Comparison of ENCODE assay signal across 1 cellular context in genomic region chr3:11480663-11481298, GRCh38.
A peak's percentile ranks its signal among the peaks of the same experiment; 100 is the strongest.
TF ChIP-seq lines count a peak whose summit lies in the region.

No MANE protein-coding gene starts in this region.

TF ChIP-seq in HepG2, 621 proteins besides CTCF, POLR2A, EP300 and RAD21 (continued from another document and continues in another):
- peak; percentile 46 for TF ChIP-seq ARID5B (CRISPR knock-in tag; IDR thresholded peaks at IDR 0.05)
- peak; percentile 65; the same call in 1 of the 2 replicates for TF ChIP-seq AHDC1 (CRISPR knock-in tag; IDR thresholded peaks at IDR 0.05; ENCODE audit: borderline replicate concordance)
- peak; percentile 92 for TF ChIP-seq CEBPB (IDR thresholded peaks at IDR 0.05; ENCODE audit: borderline replicate concordance, low read depth, low read length)
- TF ChIP-seq ZNF256 (CRISPR knock-in tag; conservative IDR thresholded peaks at IDR 0.05), result no peak
- no peak for TF ChIP-seq CERS6 (CRISPR knock-in tag; IDR thresholded peaks at IDR 0.05)
- TF ChIP-seq ZNF160 (CRISPR knock-in tag; IDR thresholded peaks at IDR 0.05), result no peak
- TF ChIP-seq E2F5 (CRISPR knock-in tag; conservative IDR thresholded peaks at IDR 0.05), result no peak
- TF ChIP-seq CREM (IDR thresholded peaks at IDR 0.05), result peak; percentile 45; the same call in 1 of the 2 replicates
- no peak for TF ChIP-seq CREM (CRISPR knock-in tag; IDR thresholded peaks at IDR 0.05)
- TF ChIP-seq MYPOP (CRISPR knock-in tag; IDR thresholded peaks at IDR 0.05), result peak; percentile 23; the same call in 1 of the 2 replicates
- peak; percentile 87 for TF ChIP-seq ZKSCAN8 (CRISPR knock-in tag; IDR thresholded peaks at IDR 0.05; ENCODE audit: borderline replicate concordance)
- no peak for TF ChIP-seq SRSF1 (optimal IDR thresholded peaks at IDR 0.05; ENCODE audit: low read depth, low read length)
- TF ChIP-seq FOXP4 (CRISPR knock-in tag; IDR thresholded peaks at IDR 0.05), result peak; percentile 51
- peak; percentile 74; the same call in 1 of the 2 replicates for TF ChIP-seq ZNF691 (CRISPR knock-in tag; IDR thresholded peaks at IDR 0.05; ENCODE audit: borderline replicate concordance, low read depth)
- TF ChIP-seq ADNP (CRISPR knock-in tag; IDR thresholded peaks at IDR 0.05), result no peak
- peak; percentile 77; the same call in 1 of the 2 replicates for TF ChIP-seq TFAP4 (IDR thresholded peaks at IDR 0.05; ENCODE audit: borderline replicate concordance, low read depth)
- TF ChIP-seq SAP130 (CRISPR knock-in tag; IDR thresholded peaks at IDR 0.05; ENCODE audit: low read depth), result peak; percentile 36; the same call in 1 of the 2 replicates
- no peak; the same call in 1 of the 2 replicates for TF ChIP-seq FOXJ3 (CRISPR knock-in tag; IDR thresholded peaks at IDR 0.05; ENCODE audit: borderline replicate concordance)
- no peak for TF ChIP-seq GABPA (IDR thresholded peaks at IDR 0.05; ENCODE audit: low read depth, low read length)
- no peak for TF ChIP-seq GABPA (CRISPR knock-in tag; IDR thresholded peaks at IDR 0.05; ENCODE audit: low read depth)
- TF ChIP-seq NONO (IDR thresholded peaks at IDR 0.05), result no peak
- 0 out of 2 replicates have a peak, but pooled peaks have one; percentile 23 for TF ChIP-seq NONO (CRISPR knock-in tag; conservative IDR thresholded peaks at IDR 0.05)
- peak; percentile 62 for TF ChIP-seq MAX (IDR thresholded peaks at IDR 0.05)
- no peak for TF ChIP-seq TBP (CRISPR knock-in tag; IDR thresholded peaks at IDR 0.05)
- no peak for TF ChIP-seq EHMT2 (IDR thresholded peaks at IDR 0.05; ENCODE audit: borderline replicate concordance, low read depth, low read length)
- no peak for TF ChIP-seq SUZ12 (IDR thresholded peaks at IDR 0.05; ENCODE audit: low read depth, low read length)
- peak; percentile 64 for TF ChIP-seq HDAC2 (CRISPR knock-in tag; IDR thresholded peaks at IDR 0.05)
- TF ChIP-seq TBL1XR1 (IDR thresholded peaks at IDR 0.05; ENCODE audit: borderline replicate concordance, low read length, partially characterized antibody), result no peak
- TF ChIP-seq KAT8 (CRISPR knock-in tag; IDR thresholded peaks at IDR 0.05), result peak; percentile 25; the same call in 1 of the 2 replicates
- TF ChIP-seq TRIM24 (CRISPR knock-in tag; IDR thresholded peaks at IDR 0.05), result no peak
- TF ChIP-seq MED1 (CRISPR knock-in tag; IDR thresholded peaks at IDR 0.05), result 0 out of 2 replicates have a peak, but pooled peaks have one; percentile 16
- no peak for TF ChIP-seq TFDP2 (CRISPR knock-in tag; IDR thresholded peaks at IDR 0.05)
- TF ChIP-seq POGZ (CRISPR knock-in tag; IDR thresholded peaks at IDR 0.05), result 0 out of 2 replicates have a peak, but pooled peaks have one; percentile 24
- TF ChIP-seq TEAD2 (CRISPR knock-in tag; IDR thresholded peaks at IDR 0.05), result no peak
- TF ChIP-seq SALL1 (CRISPR knock-in tag; IDR thresholded peaks at IDR 0.05), result peak; percentile 25; the same call in 1 of the 2 replicates
- no peak for TF ChIP-seq ZBTB3 (CRISPR knock-in tag; IDR thresholded peaks at IDR 0.05; ENCODE audit: borderline replicate concordance, low read depth)
- peak; percentile 39; the same call in 1 of the 2 replicates for TF ChIP-seq SOX5 (CRISPR knock-in tag; IDR thresholded peaks at IDR 0.05; ENCODE audit: borderline replicate concordance)
- peak; percentile 46; the same call in 1 of the 2 replicates for TF ChIP-seq MIXL1 (CRISPR knock-in tag; IDR thresholded peaks at IDR 0.05)
- no peak for TF ChIP-seq SRF (IDR thresholded peaks at IDR 0.05; ENCODE audit: low read depth, low read length)
- peak; percentile 37; the same call in 1 of the 2 replicates for TF ChIP-seq GATAD2A (CRISPR knock-in tag; IDR thresholded peaks at IDR 0.05)
- TF ChIP-seq NFYC (CRISPR knock-in tag; IDR thresholded peaks at IDR 0.05), result no peak
- 0 out of 2 replicates have a peak, but pooled peaks have one; percentile 29 for TF ChIP-seq NR2F6 (IDR thresholded peaks at IDR 0.05)
- no peak for TF ChIP-seq NR2F6 (CRISPR knock-in tag; IDR thresholded peaks at IDR 0.05)
- 0 out of 2 replicates have a peak, but pooled peaks have one; percentile 45 for TF ChIP-seq PHF21A (CRISPR knock-in tag; IDR thresholded peaks at IDR 0.05)
